ENCODE assay signal across 11 cellular contexts in genomic region chr2:68677837-68678236, GRCh38. TPM values are rescaled to one million over a fixed set of nuclear protein-coding genes. Genes with fewer than 3 reads are reported as not detected.
"Had no signal": no experiment of that assay in that cellular context is flagged by ENCODE, and none has a peak within 500 bp of the region (broad histone marks: within the 10 kb centered on the region; RNA-seq: fewer than 3 reads in every experiment).

No MANE protein-coding gene starts in this region.

RNA-seq across cellular contexts. Expression of gene PROKR1, which starts 34.5 kb away (rescaled TPM):
- total RNA-seq: activated CD4-positive, alpha-beta memory T cell treated with anti-CD3 and anti-CD28 coated beads for 36 hours; activated CD4-positive, alpha-beta memory T cell treated with anti-CD3 and anti-CD28 coated beads, Interleukin-2, amount 10 ng/mL, durations not matched to agents 7 days and 5 days; activated CD4-positive, alpha-beta T cell treated with anti-CD3 and anti-CD28 coated beads for 36 hours; activated CD4-positive, alpha-beta T cell treated with anti-CD3 and anti-CD28 coated beads, Interleukin-2, amount 10 ng/mL, durations not matched to agents 24 days and 14 days; activated CD4-positive, alpha-beta T cell treated with anti-CD3 and anti-CD28 coated beads, Interleukin-2, amount 10 ng/mL, durations not matched to agents 7 days and 5 days; activated CD8-positive, alpha-beta memory T cell treated with anti-CD3 and anti-CD28 coated beads, Interleukin-2, amount 10 ng/mL, durations not matched to agents 7 days and 5 days; activated CD8-positive, alpha-beta T cell treated with anti-CD3 and anti-CD28 coated beads for 36 hours; activated CD8-positive, alpha-beta T cell treated with anti-CD3 and anti-CD28 coated beads, Interleukin-2, amount 10 ng/mL, durations not matched to agents 7 days and 5 days; T-helper 1 cell treated with Interleukin-12 subunit alpha and Interleukin-12 subunit beta and Interleukin-4 antibody, amounts not matched to agents 30 ng/mL and 1 ng/mL, for 36 hours; T-helper 17 cell; T-helper 2 cell treated with Interferon-gamma antibody and Interleukin-4, amounts not matched to agents 100 ng/mL and 5 ng/mL, for 36 hours had no signal
